18 cellular contexts compared by ENCODE assay signal in genomic region chr2:27398962-27399361, GRCh38. TPM values are rescaled to one million over a fixed set of nuclear protein-coding genes. Genes with fewer than 3 reads are reported as not detected.
A peak's percentile ranks its signal among the peaks of the same experiment; 100 is the strongest.
DNase-seq lines count a peak whose midpoint lies in the region; ATAC-seq and TF ChIP-seq lines count a peak whose summit lies in the region.
"Had no signal": no experiment of that assay in that cellular context is flagged by ENCODE, and none has a peak within 500 bp of the region (broad histone marks: within the 10 kb centered on the region; RNA-seq: fewer than 3 reads in every experiment).

No MANE protein-coding gene starts in this region.

- H3K4me1 Mint-ChIP-seq in activated naive CD4-positive, alpha-beta T cell treated with anti-CD3 and anti-CD28 coated beads, Interleukin-2, amount 50 U/mL, for 24 hours: peaks cover 45% of the 10 kb centered on the region
- peaks cover 32% of the 10 kb centered on the region for H3K4me1 Mint-ChIP-seq in activated naive CD4-positive, alpha-beta T cell treated with anti-CD3 and anti-CD28 coated beads, Interleukin-2, amount 10 ng/mL, durations not matched to agents 7 days and 5 days
- H3K4me1 Mint-ChIP-seq in WTC11 (peaks cover 3% of the 10 kb centered on the region), immature natural killer cell (peaks cover 22 to 44% of the 10 kb centered on the region in 2 donors)

- TF ChIP-seq CTCF in WTC11 (IDR thresholded peaks at IDR 0.05) (no peak), SK-N-SH (IDR thresholded peaks at IDR 0.05) (no peak)

- no peak for ATAC-seq in WTC11
- ATAC-seq in GM21381 (IDR thresholded peaks at IDR 0.05; ENCODE audit: unreplicated experiment): no peak
- ATAC-seq: A549 had no signal

- TF ChIP-seq EP300 in SK-N-SH (IDR thresholded peaks at IDR 0.05; ENCODE audit: borderline replicate concordance in 1 of 2, low read depth in 1 of 2, low read length in 1 of 2): no peak

- H3K79me2 ChIP-seq in SK-N-SH (ENCODE audit: insufficient read depth): peaks cover 100% of the 10 kb centered on the region

- H4K20me1 ChIP-seq in SK-N-SH (ENCODE audit: insufficient read depth): peaks cover 84% of the 10 kb centered on the region

- no peaks in the 10 kb centered on the region for H3K27me3 Mint-ChIP-seq in activated naive CD4-positive, alpha-beta T cell treated with anti-CD3 and anti-CD28 coated beads, Interleukin-2, amount 50 U/mL, for 24 hours
- no peaks in the 10 kb centered on the region for H3K27me3 Mint-ChIP-seq in activated naive CD4-positive, alpha-beta T cell treated with anti-CD3 and anti-CD28 coated beads, Interleukin-2, amount 10 ng/mL, durations not matched to agents 7 days and 5 days
- H3K27me3 Mint-ChIP-seq in WTC11 (ENCODE audit: low read depth): no peaks in the 10 kb centered on the region
- peaks cover 0 to 2% (median 0%) of the 10 kb centered on the region in 3 donors for H3K27me3 Mint-ChIP-seq in immature natural killer cell (ENCODE audit: low read depth in 3 of 3)

- no peaks in the 10 kb centered on the region; a peak in 1 of 4 replicates for H3K4me1 ChIP-seq in SK-N-SH (ENCODE audit: control insufficient read depth in 1 of 2, insufficient read depth in 2 of 2, low read depth in 1 of 2, low read length in 1 of 2)

- TF ChIP-seq RAD21 in SK-N-SH (IDR thresholded peaks at IDR 0.05; ENCODE audit: low read length): no peak

- no peak overlapping the region for H3K27ac Mint-ChIP-seq in activated naive CD4-positive, alpha-beta T cell treated with anti-CD3 and anti-CD28 coated beads, Interleukin-2, amount 50 U/mL, for 24 hours
- H3K27ac Mint-ChIP-seq in activated naive CD4-positive, alpha-beta T cell treated with anti-CD3 and anti-CD28 coated beads, Interleukin-2, amount 10 ng/mL, durations not matched to agents 7 days and 5 days: no peak overlapping the region
- peak overlapping the region; percentile 91 for H3K27ac Mint-ChIP-seq in WTC11
- H3K27ac Mint-ChIP-seq in immature natural killer cell: peak overlapping the region in 4 of 6 donors; percentile 3 to 53 (median 10)

- no peak overlapping the region for H2AFZ ChIP-seq in SK-N-SH (ENCODE audit: low read depth)

- H3K4me3 ChIP-seq in SK-N-SH (ENCODE audit: low read depth in 2 of 2, low read length in 1 of 2): no peak overlapping the region
- H3K4me3 ChIP-seq: A549; BLaER1 treated with 17β-estradiol and CSF1 and Interleukin-3, amounts not matched to agents 10 nM and 100 nM had no signal

- H3K9me3 ChIP-seq in SK-N-SH: no peaks in the 10 kb centered on the region
- H3K9me3 ChIP-seq: A549 had no signal

- H3K36me3 ChIP-seq in SK-N-SH (replicated peaks in 1 of 2; ENCODE audit: control insufficient read depth in 1 of 2, insufficient read depth in 2 of 2, low read length in 1 of 2): peaks cover 0 to 32% of the 10 kb centered on the region in 2 experiments

- DNase-seq in activated naive CD4-positive, alpha-beta T cell treated with anti-CD3 and anti-CD28 coated beads, Interleukin-2, amount 10 ng/mL, durations not matched to agents 7 days and 5 days: no peak
- DNase-seq in WTC11 (ENCODE audit: low spot score) (no peak), immature natural killer cell (no peak), SK-N-SH (no peak), SIG-M5 (lab: John Stamatoyannopoulos, UW) (no peak)
- DNase-seq: DMS79, NCI-H1417 treated with DMSO at 0.1 percent for 48 hours, NCI-H1930, NCI-H226, NCI-H524, NCI-H82, RPMI8226, SHP77 treated with DMSO at 0.1 percent for 48 hours had no signal

- CTCF ChIA-PET in activated naive CD4-positive, alpha-beta T cell treated with anti-CD3 and anti-CD28 coated beads, Interleukin-2, amount 10 ng/mL, durations not matched to agents 7 days and 5 days (lab: Charles Lee): interaction anchor here (0.6 kb wide), 1 partner anchor 30 kb away, joined by 3 read pairs; the partner anchor contains the start of gene NRBP1
- CTCF ChIA-PET in WTC11 (lab: Charles Lee): interaction anchor here (0.6 kb wide), 1 partner anchor 15 kb away, joined by 3 read pairs; no protein-coding TSS in a partner anchor
- CTCF ChIA-PET in SK-N-SH (lab: Yijun Ruan, JAX): interaction anchor here (1.6 kb wide), 1 partner anchor 10 kb away, joined by 3 read pairs; the partner anchor contains the start of gene PPM1G

- no peaks in the 10 kb centered on the region for H3K27me3 ChIP-seq in SK-N-SH (ENCODE audit: insufficient read depth)
- H3K27me3 ChIP-seq: BLaER1 treated with 17β-estradiol and CSF1 and Interleukin-3, amounts not matched to agents 10 nM and 100 nM had no signal

- no peaks in the 10 kb centered on the region for H3K9me3 Mint-ChIP-seq in activated naive CD4-positive, alpha-beta T cell treated with anti-CD3 and anti-CD28 coated beads, Interleukin-2, amount 50 U/mL, for 24 hours
- H3K9me3 Mint-ChIP-seq in activated naive CD4-positive, alpha-beta T cell treated with anti-CD3 and anti-CD28 coated beads, Interleukin-2, amount 10 ng/mL, durations not matched to agents 7 days and 5 days: no peaks in the 10 kb centered on the region
- H3K9me3 Mint-ChIP-seq in WTC11: no peaks in the 10 kb centered on the region
- no peaks in the 10 kb centered on the region for H3K9me3 Mint-ChIP-seq in immature natural killer cell

- no peak overlapping the region for H3K27ac ChIP-seq in SK-N-SH (ENCODE audit: low read depth in 2 of 2, low read length in 1 of 2)
- H3K27ac ChIP-seq: A549; BLaER1 treated with 17β-estradiol and CSF1 and Interleukin-3, amounts not matched to agents 10 nM and 100 nM; KMS-11 had no signal

- H3F3A ChIP-seq in SK-N-SH (replicated peaks; ENCODE audit: insufficient read depth): no peaks in the 10 kb centered on the region

- H3K4me2 ChIP-seq in SK-N-SH: no peak overlapping the region
- H3K4me2 ChIP-seq: A549; BLaER1 treated with 17β-estradiol and CSF1 and Interleukin-3, amounts not matched to agents 10 nM and 100 nM; KMS-11 had no signal

- POLR2A ChIA-PET in WTC11 (lab: Charles Lee) (no interaction called here), SK-N-SH (lab: Yijun Ruan, JAX) (interaction anchor here (0.7 kb wide), 1 partner anchor 199 kb away, joined by 4 read pairs; no protein-coding TSS in a partner anchor)

- WGBS in SK-N-SH (ENCODE audit: low lambda C conversion rate): 94% methylated on average over 5 of the region's 5 CpGs

- peaks cover 10% of the 10 kb centered on the region for H3K36me3 Mint-ChIP-seq in activated naive CD4-positive, alpha-beta T cell treated with anti-CD3 and anti-CD28 coated beads, Interleukin-2, amount 50 U/mL, for 24 hours
- H3K36me3 Mint-ChIP-seq in activated naive CD4-positive, alpha-beta T cell treated with anti-CD3 and anti-CD28 coated beads, Interleukin-2, amount 10 ng/mL, durations not matched to agents 7 days and 5 days: peaks cover 30% of the 10 kb centered on the region
- H3K36me3 Mint-ChIP-seq in WTC11 (peaks cover 7% of the 10 kb centered on the region), immature natural killer cell (no peaks in the 10 kb centered on the region)

- H3K9me2 ChIP-seq in SK-N-SH: no peaks in the 10 kb centered on the region

- peak overlapping the region; percentile 28 for H3K4me3 Mint-ChIP-seq in activated naive CD4-positive, alpha-beta T cell treated with anti-CD3 and anti-CD28 coated beads, Interleukin-2, amount 50 U/mL, for 24 hours
- no peak overlapping the region for H3K4me3 Mint-ChIP-seq in activated naive CD4-positive, alpha-beta T cell treated with anti-CD3 and anti-CD28 coated beads, Interleukin-2, amount 10 ng/mL, durations not matched to agents 7 days and 5 days
- H3K4me3 Mint-ChIP-seq in WTC11 (no peak overlapping the region), immature natural killer cell (no peak overlapping the region)

- no peak overlapping the region for H3K9ac ChIP-seq in SK-N-SH
- H3K9ac ChIP-seq: BLaER1 treated with 17β-estradiol and CSF1 and Interleukin-3, amounts not matched to agents 10 nM and 100 nM; KMS-11 had no signal

TF ChIP-seq in SK-N-SH, 30 proteins besides CTCF, POLR2A, EP300 and RAD21 (continues in another document):
- TF ChIP-seq GABPA (IDR thresholded peaks at IDR 0.05; ENCODE audit: low read depth) (no peak), RFX5 (IDR thresholded peaks at IDR 0.05; ENCODE audit: low read length) (no peak), SIN3A (IDR thresholded peaks at IDR 0.05; ENCODE audit: borderline replicate concordance, low read depth, low read length) (no peak), SMC3 (IDR thresholded peaks at IDR 0.05; ENCODE audit: low read depth, low read length) (no peak)

RNA-seq across cellular contexts. Expression of gene PPM1G, which starts 10.4 kb away (rescaled TPM):
- total RNA-seq in WTC11 (2021): 140 to 193 TPM (median 147 TPM) in 3 replicates
- 100 to 1,000 TPM in 2 of 3 donors, 10 to 100 TPM in 1; 71.3 to 116 (median 104) TPM for polyA plus RNA-seq in immature natural killer cell
- 99.7 and 113 TPM in 2 replicates for polyA plus RNA-seq in SK-N-SH (2012; rRNA removed)
- polyA plus RNA-seq in SK-N-SH (2012; cell fraction: cytosol; rRNA removed): 118 and 123 TPM in 2 replicates
- 90.9 and 97.1 TPM in 2 replicates for polyA plus RNA-seq in SK-N-SH (2012; cell fraction: nucleus; rRNA removed)

RNA-seq across cellular contexts. Expression of gene ZNF513, which starts 18.4 kb away (rescaled TPM):
- 23.6 to 27.4 TPM (median 24.5 TPM) in 3 replicates for total RNA-seq in WTC11 (2021)
- polyA plus RNA-seq in immature natural killer cell (1 to 10 TPM; 2.2 to 6.3 (median 2.7) TPM), SK-N-SH (2012; rRNA removed) (53.8 and 63.7 TPM in 2 replicates)
- 24.6 and 31.8 TPM in 2 replicates for polyA plus RNA-seq in SK-N-SH (2012; cell fraction: cytosol; rRNA removed)
- polyA plus RNA-seq in SK-N-SH (2012; cell fraction: nucleus; rRNA removed): 195 and 213 TPM in 2 replicates

RNA-seq across cellular contexts. Expression of gene SNX17, which starts 28.5 kb away (rescaled TPM):
- 72.5 to 75.3 TPM (median 74.7 TPM) in 3 replicates for total RNA-seq in WTC11 (2021)
- polyA plus RNA-seq in immature natural killer cell (100 to 1,000 TPM; 236 to 321 (median 261) TPM), SK-N-SH (2012; rRNA removed) (128 and 145 TPM in 2 replicates)
- polyA plus RNA-seq in SK-N-SH (2012; cell fraction: cytosol; rRNA removed): 103 and 135 TPM in 2 replicates
- polyA plus RNA-seq in SK-N-SH (2012; cell fraction: nucleus; rRNA removed): 150 and 153 TPM in 2 replicates

RNA-seq across cellular contexts. Expression of gene EIF2B4, which starts 28.8 kb away (rescaled TPM):
- 46.6 to 53.6 TPM (median 49.1 TPM) in 3 replicates for total RNA-seq in WTC11 (2021)
- polyA plus RNA-seq in immature natural killer cell (10 to 100 TPM; 21.3 to 33.1 (median 24.7) TPM), SK-N-SH (2012; rRNA removed) (51.7 and 56.0 TPM in 2 replicates)
- 29.4 and 37.1 TPM in 2 replicates for polyA plus RNA-seq in SK-N-SH (2012; cell fraction: cytosol; rRNA removed)
- polyA plus RNA-seq in SK-N-SH (2012; cell fraction: nucleus; rRNA removed): 160 and 163 TPM in 2 replicates

RNA-seq across cellular contexts. Expression of gene NRBP1, which starts 29.5 kb away (rescaled TPM):
- 108 to 110 TPM (median 108 TPM) in 3 replicates for total RNA-seq in WTC11 (2021)
- polyA plus RNA-seq in immature natural killer cell (100 to 1,000 TPM in 2 of 3 donors, 10 to 100 TPM in 1; 85.7 to 154 (median 147) TPM), SK-N-SH (2012; rRNA removed) (182 and 227 TPM in 2 replicates)
- polyA plus RNA-seq in SK-N-SH (2012; cell fraction: cytosol; rRNA removed): 144 and 177 TPM in 2 replicates
- polyA plus RNA-seq in SK-N-SH (2012; cell fraction: nucleus; rRNA removed): 172 and 216 TPM in 2 replicates

Comparison
In these comparisons a context has a peak if more than half of its experiments do, and no peak if none do; other contexts are left out.
1. H3K27ac Mint-ChIP-seq: peak in WTC11 (single experiment) and immature natural killer cell (4 of 6); none in activated naive CD4-positive, alpha-beta T cell treated with anti-CD3 and anti-CD28 coated beads, Interleukin-2, amount 50 U/mL, for 24 hours (single experiment) and activated naive CD4-positive, alpha-beta T cell treated with anti-CD3 and anti-CD28 coated beads, Interleukin-2, amount 10 ng/mL, durations not matched to agents 7 days and 5 days (single experiment).